ENCODE assay signal across 18 cellular contexts in genomic region chr4:110415451-110415850, GRCh38.
DNase-seq lines count a peak whose midpoint lies in the region; ATAC-seq and TF ChIP-seq lines count a peak whose summit lies in the region.
"Had no signal": no experiment of that assay in that cellular context is flagged by ENCODE, and none has a peak within 500 bp of the region (broad histone marks: within the 10 kb centered on the region; RNA-seq: fewer than 3 reads in every experiment).

No MANE protein-coding gene starts in this region.

- H3K27me3 ChIP-seq in left ventricle myocardium inferior (ENCODE audit: low read depth) (no peaks in the 10 kb centered on the region), heart right ventricle (peaks cover 0 to 5% (median 0%) of the 10 kb centered on the region in 7 donors)
- H3K27me3 ChIP-seq: BLaER1 had no signal

- peak overlapping the region; percentile 68 to 96 (median 80) for H3K27ac Mint-ChIP-seq in nephron
- H3K27ac Mint-ChIP-seq: CD14-positive monocyte; CD4-positive, alpha-beta memory T cell; HFFc6 had no signal

- DNase-seq in left ventricle myocardium inferior, result no peak
- no peak for DNase-seq in heart right ventricle
- peak; percentile 15 for DNase-seq in fibroblast of mammary gland (ENCODE audit: low read depth)
- DNase-seq in mucosa of gallbladder (ENCODE audit: low spot score), result no peak
- DNase-seq in NCI-H187 treated with DMSO at 0.1 percent for 48 hours (lab: John Stamatoyannopoulos, UW), result no peak
- DNase-seq: 8988T; Calu3; CD4-positive, alpha-beta memory T cell; DMS79 treated with DMSO at 0.1 percent for 48 hours; GF-D8; GOT3; H7; HFFc6 had no signal

- WGBS in heart right ventricle, 2 donors, result 87 to 88% methylated on average over 3 of the region's 3 CpGs

- H3K36me3 ChIP-seq in left ventricle myocardium inferior, result no peaks in the 10 kb centered on the region
- no peaks in the 10 kb centered on the region for H3K36me3 ChIP-seq in heart right ventricle
- H3K36me3 ChIP-seq: BLaER1 had no signal

- H3K9me3 ChIP-seq in left ventricle myocardium inferior (replicated peaks) (no peaks in the 10 kb centered on the region), heart right ventricle (no peaks in the 10 kb centered on the region)
- H3K9me3 ChIP-seq: BLaER1 had no signal

- H3K36me3 Mint-ChIP-seq in nephron (ENCODE audit: low read depth), result peaks cover 45% of the 10 kb centered on the region
- H3K36me3 Mint-ChIP-seq: CD14-positive monocyte; CD4-positive, alpha-beta memory T cell had no signal

- no peak overlapping the region for H3K4me3 ChIP-seq in left ventricle myocardium inferior
- no peak overlapping the region for H3K4me3 ChIP-seq in heart right ventricle
- no peak overlapping the region for H3K4me3 ChIP-seq in fibroblast of mammary gland (ENCODE audit: control insufficient read depth, low read depth, low read length)
- H3K4me3 ChIP-seq: BLaER1 had no signal

- no peaks in the 10 kb centered on the region for H3K27me3 Mint-ChIP-seq in nephron (ENCODE audit: low read depth)

- no peak for ATAC-seq in heart right ventricle
- no peak for ATAC-seq in GM21619 (IDR thresholded peaks at IDR 0.05; ENCODE audit: unreplicated experiment)
- ATAC-seq: HCT116 had no signal

- H3K9me3 Mint-ChIP-seq in nephron, result peaks cover 28% of the 10 kb centered on the region

- no peaks in the 10 kb centered on the region for H3K4me1 ChIP-seq in left ventricle myocardium inferior
- peaks cover 0 to 6% (median 0%) of the 10 kb centered on the region in 9 donors for H3K4me1 ChIP-seq in heart right ventricle
- H3K4me1 ChIP-seq: BLaER1 had no signal

- no peak overlapping the region for H3K4me3 Mint-ChIP-seq in nephron
- H3K4me3 Mint-ChIP-seq: CD14-positive monocyte; CD4-positive, alpha-beta memory T cell; HFFc6 had no signal

- H3K27ac ChIP-seq in left ventricle myocardium inferior (replicated peaks) (peak overlapping the region; percentile 11), heart right ventricle (peak overlapping the region in 1 of 10 donors; percentile 10)
- H3K27ac ChIP-seq: BLaER1 had no signal

- H3K4me1 Mint-ChIP-seq in nephron, result peaks cover 43% of the 10 kb centered on the region
- H3K4me1 Mint-ChIP-seq: CD14-positive monocyte; CD4-positive, alpha-beta memory T cell had no signal

- TF ChIP-seq CTCF in left ventricle myocardium inferior (IDR thresholded peaks at IDR 0.05; ENCODE audit: borderline replicate concordance) (no peak), heart right ventricle (IDR thresholded peaks at IDR 0.05) (no peak), fibroblast of mammary gland (conservative IDR thresholded peaks at IDR 0.05; ENCODE audit: control insufficient read depth, insufficient read depth, low read depth, low read length) (no peak), nephron (IDR thresholded peaks at IDR 0.05; ENCODE audit: unreplicated experiment in 3 of 3) (no peak)

- intact Hi-C loops in left ventricle myocardium inferior (cut with micrococcal nuclease) (no loop called here), heart right ventricle (cut with DNase I) (no loop called here)
